9 cellular contexts compared by ENCODE assay signal in the genomic region with DNA sequence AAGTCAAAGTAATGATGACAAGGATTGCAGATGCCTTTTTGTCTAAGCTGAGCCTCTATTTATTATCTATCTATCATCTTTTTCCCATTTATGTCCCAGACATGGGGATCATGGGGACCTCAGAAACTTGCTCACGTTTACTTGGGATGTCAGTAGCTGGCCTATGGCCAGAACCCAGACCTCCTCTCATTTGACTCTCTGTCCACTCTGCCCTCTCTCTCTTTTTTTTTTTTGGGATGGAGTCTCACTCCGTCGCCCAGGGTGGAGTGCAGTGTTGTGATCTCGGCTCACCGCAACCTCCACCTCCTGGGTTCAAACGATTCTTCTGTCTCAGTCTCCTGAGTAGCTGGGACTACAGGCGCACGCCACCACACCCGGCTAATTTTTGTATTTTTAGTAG. TPM values are rescaled to one million over a fixed set of nuclear protein-coding genes. Genes with fewer than 3 reads are reported as not detected.
DNase-seq lines count a peak whose midpoint lies in the region; ATAC-seq and TF ChIP-seq lines count a peak whose summit lies in the region.
"Had no signal": no experiment of that assay in that cellular context is flagged by ENCODE, and none has a peak within 500 bp of the region (broad histone marks: within the 10 kb centered on the region; RNA-seq: fewer than 3 reads in every experiment).

No MANE protein-coding gene starts in this region.

- H3F3A ChIP-seq in MM.1S (ENCODE audit: insufficient read depth, low read length): peaks cover 29% of the 10 kb centered on the region

- no peaks in the 10 kb centered on the region for H3K36me3 ChIP-seq in MM.1S (replicated peaks; ENCODE audit: insufficient read depth, low read length)

- H3K36me3 Mint-ChIP-seq in nephron (ENCODE audit: low read depth): peaks cover 8% of the 10 kb centered on the region

- no peaks in the 10 kb centered on the region for H3K9me2 ChIP-seq in MM.1S (replicated peaks; ENCODE audit: insufficient read depth, low read length)

- TF ChIP-seq CTCF in 22Rv1 (IDR thresholded peaks at IDR 0.05): no peak
- TF ChIP-seq CTCF in MM.1S (IDR thresholded peaks at IDR 0.05; ENCODE audit: low read length): no peak
- no peak for TF ChIP-seq CTCF in dorsolateral prefrontal cortex (IDR thresholded peaks at IDR 0.05 in 54 of 56, conservative IDR thresholded peaks at IDR 0.05 in 2 of 56; ENCODE audit: low read depth in 1 of 56, partially characterized antibody in 56 of 56)
- TF ChIP-seq CTCF in nephron (IDR thresholded peaks at IDR 0.05; ENCODE audit: unreplicated experiment in 3 of 3): no peak

- H3K4me3 ChIP-seq in MM.1S (ENCODE audit: low read length) (no peak overlapping the region), dorsolateral prefrontal cortex (peak overlapping the region in 21 of 59 donors; percentile 3 to 47 (median 23))

- H3K4me3 Mint-ChIP-seq in nephron: peak overlapping the region; percentile 45 to 74 (median 59)

- H3K4me1 ChIP-seq in MM.1S (ENCODE audit: low read length): peaks cover 10% of the 10 kb centered on the region

- H3K27ac ChIP-seq in 22Rv1: peak overlapping the region; percentile 100
- H3K27ac ChIP-seq in MM.1S (ENCODE audit: low read length): no peak overlapping the region
- H3K27ac ChIP-seq in dorsolateral prefrontal cortex: peak overlapping the region in 58 of 59 donors; percentile 70 to 96 (median 91)

- H3K9ac ChIP-seq in MM.1S (ENCODE audit: low read length): no peak overlapping the region

- no peaks in the 10 kb centered on the region for H3K9me3 ChIP-seq in MM.1S (replicated peaks; ENCODE audit: insufficient read depth, low read length)

- DNase-seq in MM.1S: no peak
- no peak for DNase-seq in dorsolateral prefrontal cortex
- DNase-seq in NCI-H1436 (lab: John Stamatoyannopoulos, UW): no peak
- DNase-seq in activated CD4-positive, alpha-beta T cell treated with anti-CD3 and anti-CD28 coated beads, Interleukin-2, amount 50 U/mL, for 4 hours: no peak
- DNase-seq in cerebellum (ENCODE audit: low spot score): no peak
- DNase-seq: stimulated activated CD4-positive, alpha-beta T cell treated with anti-CD3 and anti-CD28 coated beads, Interleukin-4, amount 100 ng/mL, for 1 hour had no signal

- H3K27ac Mint-ChIP-seq in nephron: peak overlapping the region; percentile 99

- peaks cover 70% of the 10 kb centered on the region for H3K4me1 Mint-ChIP-seq in nephron

- H3K9me3 Mint-ChIP-seq in nephron: no peaks in the 10 kb centered on the region

- intact Hi-C loops in dorsolateral prefrontal cortex (cut with DNase I): loop anchor here in 1 of 2 donors (5.0 kb wide), 1 partner anchor 199 kb away; no protein-coding TSS in a partner anchor

- H2AFZ ChIP-seq in MM.1S (ENCODE audit: low read length): no peak overlapping the region

- no peaks in the 10 kb centered on the region for H4K20me1 ChIP-seq in MM.1S (ENCODE audit: insufficient read depth, low read length)

- peak overlapping the region; percentile 78; the same call in 1 of the 2 replicates for H3K4me2 ChIP-seq in MM.1S (ENCODE audit: low read depth, low read length)

- H3K27me3 ChIP-seq in MM.1S (replicated peaks; ENCODE audit: insufficient read depth, low read length) (peaks cover 27% of the 10 kb centered on the region), dorsolateral prefrontal cortex (peaks cover 0 to 49% (median 7%) of the 10 kb centered on the region in 45 donors)

- ATAC-seq in HG02623 (IDR thresholded peaks at IDR 0.05; ENCODE audit: unreplicated experiment): no peak

- peaks cover 9% of the 10 kb centered on the region for H3K79me2 ChIP-seq in MM.1S (ENCODE audit: low read length)

- no peaks in the 10 kb centered on the region for H3K27me3 Mint-ChIP-seq in nephron (ENCODE audit: low read depth)

RNA-seq across cellular contexts. Expression of a gene that starts 3.7 kb away (rescaled TPM):
- 100 to 1,000 TPM in 13 of 120 experiments, 10 to 100 TPM in 107; 20.5 to 247 (median 59.8) TPM for total RNA-seq in dorsolateral prefrontal cortex
- 33.6 TPM for total RNA-seq in cerebellum

RNA-seq across cellular contexts. Expression of a gene that starts 32.0 kb away (rescaled TPM):
- total RNA-seq in dorsolateral prefrontal cortex (1 to 10 TPM in 1 of 120 experiments, under 1 TPM in 37, not detected in 82; 0.07 to 1.1 (median 0.15) TPM), cerebellum (3.1 TPM)
